31 cellular contexts compared by ENCODE assay signal in genomic region chr1:204883405-204883804, GRCh38. TPM values are rescaled to one million over a fixed set of nuclear protein-coding genes. Genes with fewer than 3 reads are reported as not detected.
DNase-seq lines count a peak whose midpoint lies in the region; ATAC-seq and TF ChIP-seq lines count a peak whose summit lies in the region.
"Had no signal": no experiment of that assay in that cellular context is flagged by ENCODE, and none has a peak within 500 bp of the region (broad histone marks: within the 10 kb centered on the region; RNA-seq: fewer than 3 reads in every experiment).

No MANE protein-coding gene starts in this region.

- H3K36me3 ChIP-seq in left ventricle myocardium inferior (no peaks in the 10 kb centered on the region), right lobe of liver (no peaks in the 10 kb centered on the region)
- H3K36me3 ChIP-seq: gastrocnemius medialis, suprapubic skin, uterus had no signal

- TF ChIP-seq CTCF in left ventricle myocardium inferior (IDR thresholded peaks at IDR 0.05; ENCODE audit: borderline replicate concordance) (no peak), right lobe of liver (IDR thresholded peaks at IDR 0.05) (no peak)

- H3K27me3 ChIP-seq in left ventricle myocardium inferior (ENCODE audit: low read depth) = peaks cover 54% of the 10 kb centered on the region
- H3K27me3 ChIP-seq in right lobe of liver = no peaks in the 10 kb centered on the region
- H3K27me3 ChIP-seq: gastrocnemius medialis, suprapubic skin, uterus had no signal

- ATAC-seq in left ventricle myocardium superior = no peak
- peak; percentile 35 to 64 (median 58) for ATAC-seq in right lobe of liver
- no peak for ATAC-seq in GM18907 (IDR thresholded peaks at IDR 0.05; ENCODE audit: unreplicated experiment)
- ATAC-seq: activated T-helper 17 cell treated with anti-CD3 and anti-CD28 coated beads, Interleukin-2, amount 50 U/mL, for 72 hours; gastrocnemius medialis; HCT116; sciatic nerve; stimulated activated naive B cell treated with anti-CD40 and anti-IgM and Interleukin-4, amounts not matched to agents 10 μg/mL and 1 μg/mL and 100 μg/mL, for 72 hours had no signal

- intact Hi-C loops in left ventricle myocardium inferior (cut with micrococcal nuclease) (no loop called here), left ventricle myocardium superior (cut with micrococcal nuclease) (no loop called here), right lobe of liver (cut with DNase I) (no loop called here)

- H3K27ac ChIP-seq in left ventricle myocardium inferior (replicated peaks) = peak overlapping the region; percentile 81
- peak overlapping the region in 1 of 3 donors; percentile 78 for H3K27ac ChIP-seq in right lobe of liver
- H3K27ac ChIP-seq: gastrocnemius medialis, SK-N-MC, suprapubic skin had no signal

- no peaks in the 10 kb centered on the region for H3K9me3 ChIP-seq in left ventricle myocardium inferior (replicated peaks)
- H3K9me3 ChIP-seq in right lobe of liver = no peaks in the 10 kb centered on the region
- H3K9me3 ChIP-seq: gastrocnemius medialis, suprapubic skin, uterus had no signal

- WGBS in right lobe of liver (ENCODE audit: insufficient coverage, low coverage, low lambda C conversion rate, missing lambda C conversion rate) = 50% methylated on average over 1 of the region's 3 CpGs

- H3K4me1 ChIP-seq in left ventricle myocardium inferior (peaks cover 50% of the 10 kb centered on the region), right lobe of liver (peaks cover 0 to 56% (median 24%) of the 10 kb centered on the region in 4 donors)
- H3K4me1 ChIP-seq: suprapubic skin had no signal

- TF ChIP-seq POLR2A in right lobe of liver (IDR thresholded peaks at IDR 0.05) = no peak

- no peak overlapping the region for H3K4me3 ChIP-seq in left ventricle myocardium inferior
- no peak overlapping the region for H3K4me3 ChIP-seq in right lobe of liver
- H3K4me3 ChIP-seq: gastrocnemius medialis, SK-N-MC, suprapubic skin, uterus had no signal

- DNase-seq in left ventricle myocardium inferior = no peak
- no peak for DNase-seq in left ventricle myocardium superior
- DNase-seq in dermis microvascular lymphatic vessel endothelial cell (ENCODE audit: low read depth in 2 of 2) = peak; percentile 25 to 77
- peak; percentile 31 to 74 (median 67) for DNase-seq in right lobe of liver
- no peak for DNase-seq in effector CD4-positive, alpha-beta T cell
- no peak for DNase-seq in COLO829 (ENCODE audit: low spot score)
- no peak for DNase-seq in NCI-H1048 (lab: John Stamatoyannopoulos, UW)
- DNase-seq: activated CD4-positive, alpha-beta memory T cell treated with anti-CD3 and anti-CD28 coated beads for 36 hours; activated CD4-positive, CD25-positive, alpha-beta regulatory T cell treated with anti-CD3 and anti-CD28 coated beads, Interleukin-2, amount 50 U/mL, for 72 hours; activated CD8-positive, alpha-beta memory T cell treated with anti-CD3 and anti-CD28 coated beads, Interleukin-2, amount 50 U/mL, for 4 hours; activated naive CD4-positive, alpha-beta T cell treated with anti-CD3 and anti-CD28 coated beads, Interleukin-2, amount 50 U/mL, for 16 hours; amniotic stem cell; COR-L47; cortex of kidney; DMS79 treated with DMSO at 0.1 percent for 48 hours; gastrocnemius medialis; GF-D8; IMR-90; mammary epithelial cell; NCI-H1092; NCI-H2081; posterior cingulate gyrus; stimulated activated CD4-positive, alpha-beta T cell treated with anti-CD3 and anti-CD28 coated beads, Interleukin-4, amount 100 ng/mL, for 4 hours; stimulated activated naive B cell treated with anti-CD40 and anti-IgM and Interleukin-4, amounts not matched to agents 10 μg/mL and 1 μg/mL and 100 μg/mL, for 72 hours; uterus had no signal

RNA-seq across cellular contexts. Expression of gene NFASC, which starts 12.7 kb away (rescaled TPM):
- total RNA-seq in left ventricle myocardium inferior (8.2 TPM), left ventricle myocardium superior (11.6 TPM), dermis microvascular lymphatic vessel endothelial cell (under 0.01 and 0.13 TPM in 2 replicates), right lobe of liver (1 to 10 TPM; 3.2 to 7.8 (median 5.6) TPM)

Comparison
In these comparisons a context has a peak if more than half of its experiments do, and no peak if none do; other contexts are left out.
1. DNase-seq: peak in dermis microvascular lymphatic vessel endothelial cell (2 of 2) and right lobe of liver (3 of 3); none in left ventricle myocardium inferior (single experiment), left ventricle myocardium superior (single experiment), effector CD4-positive, alpha-beta T cell (single experiment), COLO829 (single experiment) and NCI-H1048 (single experiment).
2. ATAC-seq: peak in right lobe of liver (4 of 4); none in left ventricle myocardium superior (single experiment) and GM18907 (single experiment).